ENCODE assay signal across 1 cellular context in genomic region chr14:33836895-33837577, GRCh38.
TF ChIP-seq lines count a peak whose summit lies in the region.

No MANE protein-coding gene starts in this region.

TF ChIP-seq in GM23338, 12 proteins besides CTCF, POLR2A, EP300 and RAD21 (continued from another document):
- TF ChIP-seq, protein P1, sequence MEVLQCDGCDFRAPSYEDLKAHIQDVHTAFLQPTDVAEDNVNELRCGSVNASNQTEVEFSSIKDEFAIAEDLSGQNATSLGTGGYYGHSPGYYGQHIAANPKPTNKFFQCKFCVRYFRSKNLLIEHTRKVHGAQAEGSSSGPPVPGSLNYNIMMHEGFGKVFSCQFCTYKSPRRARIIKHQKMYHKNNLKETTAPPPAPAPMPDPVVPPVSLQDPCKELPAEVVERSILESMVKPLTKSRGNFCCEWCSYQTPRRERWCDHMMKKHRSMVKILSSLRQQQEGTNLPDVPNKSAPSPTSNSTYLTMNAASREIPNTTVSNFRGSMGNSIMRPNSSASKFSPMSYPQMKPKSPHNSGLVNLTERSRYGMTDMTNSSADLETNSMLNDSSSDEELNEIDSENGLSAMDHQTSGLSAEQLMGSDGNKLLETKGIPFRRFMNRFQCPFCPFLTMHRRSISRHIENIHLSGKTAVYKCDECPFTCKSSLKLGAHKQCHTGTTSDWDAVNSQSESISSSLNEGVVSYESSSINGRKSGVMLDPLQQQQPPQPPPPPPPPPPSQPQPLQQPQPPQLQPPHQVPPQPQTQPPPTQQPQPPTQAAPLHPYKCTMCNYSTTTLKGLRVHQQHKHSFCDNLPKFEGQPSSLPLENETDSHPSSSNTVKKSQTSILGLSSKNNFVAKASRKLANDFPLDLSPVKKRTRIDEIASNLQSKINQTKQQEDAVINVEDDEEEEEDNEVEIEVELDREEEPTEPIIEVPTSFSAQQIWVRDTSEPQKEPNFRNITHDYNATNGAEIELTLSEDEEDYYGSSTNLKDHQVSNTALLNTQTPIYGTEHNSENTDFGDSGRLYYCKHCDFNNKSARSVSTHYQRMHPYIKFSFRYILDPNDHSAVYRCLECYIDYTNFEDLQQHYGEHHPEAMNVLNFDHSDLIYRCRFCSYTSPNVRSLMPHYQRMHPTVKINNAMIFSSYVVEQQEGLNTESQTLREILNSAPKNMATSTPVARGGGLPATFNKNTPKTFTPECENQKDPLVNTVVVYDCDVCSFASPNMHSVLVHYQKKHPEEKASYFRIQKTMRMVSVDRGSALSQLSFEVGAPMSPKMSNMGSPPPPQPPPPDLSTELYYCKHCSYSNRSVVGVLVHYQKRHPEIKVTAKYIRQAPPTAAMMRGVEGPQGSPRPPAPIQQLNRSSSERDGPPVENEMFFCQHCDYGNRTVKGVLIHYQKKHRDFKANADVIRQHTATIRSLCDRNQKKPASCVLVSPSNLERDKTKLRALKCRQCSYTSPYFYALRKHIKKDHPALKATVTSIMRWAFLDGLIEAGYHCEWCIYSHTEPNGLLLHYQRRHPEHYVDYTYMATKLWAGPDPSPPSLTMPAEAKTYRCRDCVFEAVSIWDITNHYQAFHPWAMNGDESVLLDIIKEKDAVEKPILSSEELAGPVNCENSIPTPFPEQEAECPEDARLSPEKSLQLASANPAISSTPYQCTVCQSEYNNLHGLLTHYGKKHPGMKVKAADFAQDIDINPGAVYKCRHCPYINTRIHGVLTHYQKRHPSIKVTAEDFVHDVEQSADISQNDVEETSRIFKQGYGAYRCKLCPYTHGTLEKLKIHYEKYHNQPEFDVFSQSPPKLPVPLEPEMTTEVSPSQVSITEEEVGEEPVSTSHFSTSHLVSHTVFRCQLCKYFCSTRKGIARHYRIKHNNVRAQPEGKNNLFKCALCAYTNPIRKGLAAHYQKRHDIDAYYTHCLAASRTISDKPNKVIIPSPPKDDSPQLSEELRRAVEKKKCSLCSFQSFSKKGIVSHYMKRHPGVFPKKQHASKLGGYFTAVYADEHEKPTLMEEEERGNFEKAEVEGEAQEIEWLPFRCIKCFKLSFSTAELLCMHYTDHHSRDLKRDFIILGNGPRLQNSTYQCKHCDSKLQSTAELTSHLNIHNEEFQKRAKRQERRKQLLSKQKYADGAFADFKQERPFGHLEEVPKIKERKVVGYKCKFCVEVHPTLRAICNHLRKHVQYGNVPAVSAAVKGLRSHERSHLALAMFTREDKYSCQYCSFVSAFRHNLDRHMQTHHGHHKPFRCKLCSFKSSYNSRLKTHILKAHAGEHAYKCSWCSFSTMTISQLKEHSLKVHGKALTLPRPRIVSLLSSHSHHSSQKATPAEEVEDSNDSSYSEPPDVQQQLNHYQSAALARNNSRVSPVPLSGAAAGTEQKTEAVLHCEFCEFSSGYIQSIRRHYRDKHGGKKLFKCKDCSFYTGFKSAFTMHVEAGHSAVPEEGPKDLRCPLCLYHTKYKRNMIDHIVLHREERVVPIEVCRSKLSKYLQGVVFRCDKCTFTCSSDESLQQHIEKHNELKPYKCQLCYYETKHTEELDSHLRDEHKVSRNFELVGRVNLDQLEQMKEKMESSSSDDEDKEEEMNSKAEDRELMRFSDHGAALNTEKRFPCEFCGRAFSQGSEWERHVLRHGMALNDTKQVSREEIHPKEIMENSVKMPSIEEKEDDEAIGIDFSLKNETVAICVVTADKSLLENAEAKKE (CRISPR knock-in tag; IDR thresholded peaks at IDR 0.05) = no peak
- TF ChIP-seq STAT1 (IDR thresholded peaks at IDR 0.05; ENCODE audit: unreplicated experiment) = no peak
- no peak for TF ChIP-seq POLR2AphosphoS5 (IDR thresholded peaks at IDR 0.05; ENCODE audit: low read depth)
- TF ChIP-seq NANOG (IDR thresholded peaks at IDR 0.05; ENCODE audit: borderline replicate concordance) = no peak
- TF ChIP-seq EZH2 (IDR thresholded peaks at IDR 0.05; ENCODE audit: low read depth, unreplicated experiment) = no peak
- TF ChIP-seq ZNF114 (CRISPR knock-in tag; IDR thresholded peaks at IDR 0.05) = no peak
- TF ChIP-seq EZH2phosphoT487 (IDR thresholded peaks at IDR 0.05; ENCODE audit: unreplicated experiment) = no peak
- TF ChIP-seq CREB1 (CRISPR knock-in tag; IDR thresholded peaks at IDR 0.05; ENCODE audit: low read depth) = no peak
- no peak for TF ChIP-seq JUNB (IDR thresholded peaks at IDR 0.05; ENCODE audit: unreplicated experiment)
